In genomic region chr2:100610381-100610831, GRCh38 we compare ENCODE assay signal across 8 cellular contexts. TPM values are rescaled to one million over a fixed set of nuclear protein-coding genes. Genes with fewer than 3 reads are reported as not detected.
DNase-seq lines count a peak whose midpoint lies in the region; ATAC-seq and TF ChIP-seq lines count a peak whose summit lies in the region.

No MANE protein-coding gene starts in this region.

- intact Hi-C loops in activated B cell treated with CpG ODN at 0.5 μM for 24 hours (cut with micrococcal nuclease) (no loop called here), breast epithelium (cut with DNase I; ENCODE audit: low total_unique reads) (loop anchor here (10.0 kb wide), 1 partner anchor 364 kb away; no protein-coding TSS in a partner anchor), left colon (cut with DNase I, micrococcal nuclease) (loop anchor here in 1 of 2 donors (10.0 kb wide), 1 partner anchor 374 kb away; no protein-coding TSS in a partner anchor)

- H3K27me3 Mint-ChIP-seq in activated B cell treated with CpG ODN at 0.5 μM for 24 hours: peaks cover 24% of the 10 kb centered on the region

- peaks cover 2% of the 10 kb centered on the region for H3K4me1 Mint-ChIP-seq in activated B cell treated with CpG ODN at 0.5 μM for 24 hours

- H3K27ac Mint-ChIP-seq in activated B cell treated with CpG ODN at 0.5 μM for 24 hours: no peak overlapping the region

- CTCF ChIA-PET in activated B cell treated with CpG ODN at 0.5 μM for 24 hours (lab: Charles Lee): interaction anchor here (1.2 to 5.6 kb wide), 3 partner anchors 348 to 381 kb away, joined by 3 to 47 read pairs (median 6); no protein-coding TSS in a partner anchor

- no peak overlapping the region for H3K27ac ChIP-seq in breast epithelium

- DNase-seq in NCI-H2107 (lab: John Stamatoyannopoulos, UW): peak; percentile 20
- no peak for DNase-seq in NCI-H2107 treated with DMSO at 0.1 percent for 48 hours (lab: John Stamatoyannopoulos, UW; ENCODE audit: unreplicated experiment)
- peak; percentile 56 for DNase-seq in NCI-H1694 (lab: John Stamatoyannopoulos, UW)
- DNase-seq in activated B cell treated with CpG ODN at 0.5 μM for 24 hours: peak; percentile 25
- peak; percentile 37 to 60 for DNase-seq in breast epithelium (ENCODE audit: low spot score in 2 of 2)
- peak in 1 of 2 donors; percentile 70 for DNase-seq in left colon
- peak; percentile 74 for DNase-seq in stimulated activated CD4-positive, alpha-beta T cell treated with anti-CD3 and anti-CD28 coated beads, Interleukin-4, amount 100 ng/mL, for 24 hours

- H3K9me3 Mint-ChIP-seq in activated B cell treated with CpG ODN at 0.5 μM for 24 hours: no peaks in the 10 kb centered on the region

- no peaks in the 10 kb centered on the region for H3K9me3 ChIP-seq in breast epithelium

- no peaks in the 10 kb centered on the region for H3K27me3 ChIP-seq in breast epithelium

- no peak overlapping the region for H3K4me3 Mint-ChIP-seq in activated B cell treated with CpG ODN at 0.5 μM for 24 hours

- H3K4me1 ChIP-seq in breast epithelium: no peaks in the 10 kb centered on the region

- TF ChIP-seq CTCF in activated B cell treated with CpG ODN at 0.5 μM for 24 hours (IDR thresholded peaks at IDR 0.05): no peak
- TF ChIP-seq CTCF in breast epithelium (IDR thresholded peaks at IDR 0.05): peak in 2 of 3 donors; percentile 27 to 50

- no peaks in the 10 kb centered on the region for H3K36me3 Mint-ChIP-seq in activated B cell treated with CpG ODN at 0.5 μM for 24 hours (ENCODE audit: low read depth)

- ATAC-seq in activated B cell treated with CpG ODN at 0.5 μM for 24 hours (ENCODE audit: low read depth) (peak; percentile 58), left colon (peak; percentile 68), GM18909 (IDR thresholded peaks at IDR 0.05; ENCODE audit: poor library complexity, unreplicated experiment) (no peak)

- no peaks in the 10 kb centered on the region for H3K36me3 ChIP-seq in breast epithelium

- POLR2A ChIA-PET in activated B cell treated with CpG ODN at 0.5 μM for 24 hours (lab: Charles Lee): no interaction called here

- TF ChIP-seq POLR2A in breast epithelium (IDR thresholded peaks at IDR 0.05): no peak

- H3K4me3 ChIP-seq in breast epithelium: no peak overlapping the region

RNA-seq across cellular contexts. Expression of gene PDCL3, which starts 47.6 kb away (rescaled TPM):
- 26.1 and 27.8 TPM in 2 replicates for total RNA-seq in activated B cell treated with CpG ODN at 0.5 μM for 24 hours
- 10 to 100 TPM; 11.3 to 17.7 (median 14.4) TPM for total RNA-seq in breast epithelium
- 10 to 100 TPM; 19.6 to 20.5 TPM for total RNA-seq in left colon
